ENCODE assay signal across 16 cellular contexts in genomic region chr4:120826449-120826848, GRCh38.
DNase-seq lines count a peak whose midpoint lies in the region; ATAC-seq, FAIRE-seq and TF ChIP-seq lines count a peak whose summit lies in the region.
"Had no signal": no experiment of that assay in that cellular context is flagged by ENCODE, and none has a peak within 500 bp of the region (broad histone marks: within the 10 kb centered on the region; RNA-seq: fewer than 3 reads in every experiment).

No MANE protein-coding gene starts in this region.

- H3F3A ChIP-seq in PC-3 (ENCODE audit: low read length, unreplicated experiment) (no peaks in the 10 kb centered on the region), smooth muscle cell (ENCODE audit: low read depth) (peaks cover 12% of the 10 kb centered on the region)

- ATAC-seq in PC-3 (peak; percentile 84), gastrocnemius medialis (no peak), right cardiac atrium (no peak), HG03521 (IDR thresholded peaks at IDR 0.05; ENCODE audit: unreplicated experiment) (no peak)
- ATAC-seq: GM12878 had no signal

- TF ChIP-seq POLR2A in gastrocnemius medialis (IDR thresholded peaks at IDR 0.05): no peak

- peak overlapping the region; percentile 41; the same call in 1 of the 2 replicates for H3K4me2 ChIP-seq in PC-3 (ENCODE audit: low read length)
- peak overlapping the region; percentile 46 for H3K4me2 ChIP-seq in smooth muscle cell

- POLR2A ChIA-PET in PC-3 (lab: Charles Lee; ENCODE audit: unreplicated experiment): no interaction called here

- BruUV-seq in PC-3 (replicated peaks; lab: Mats Ljungman, UMichigan): no TSS peak

- H2AFZ ChIP-seq in PC-3 (ENCODE audit: low read length) (no peak overlapping the region), smooth muscle cell (ENCODE audit: low read depth) (no peak overlapping the region)

- no peaks in the 10 kb centered on the region for H3K9me3 ChIP-seq in PC-3 (ENCODE audit: low read length)
- H3K9me3 ChIP-seq in smooth muscle cell (replicated peaks; ENCODE audit: low read depth): no peaks in the 10 kb centered on the region
- H3K9me3 ChIP-seq in gastrocnemius medialis: no peaks in the 10 kb centered on the region
- H3K9me3 ChIP-seq in right cardiac atrium (ENCODE audit: control insufficient read depth, low read length): no peaks in the 10 kb centered on the region

- peak; percentile 69 for FAIRE-seq in islet of Langerhans (lab: Jason Lieb, UNC)
- FAIRE-seq: A204.1, GM12878, H1 had no signal

- H3K4me3 ChIP-seq in PC-3 (ENCODE audit: low read length) (no peak overlapping the region), smooth muscle cell (no peak overlapping the region), gastrocnemius medialis (no peak overlapping the region), right cardiac atrium (ENCODE audit: low read length) (no peak overlapping the region)
- H3K4me3 ChIP-seq: GM12878 had no signal

- CTCF ChIA-PET in PC-3 (lab: Charles Lee): no interaction called here

- H3K9me2 ChIP-seq in PC-3 (replicated peaks; ENCODE audit: low read length): no peaks in the 10 kb centered on the region

- H3K79me2 ChIP-seq in PC-3 (ENCODE audit: low read length): no peaks in the 10 kb centered on the region
- H3K79me2 ChIP-seq in smooth muscle cell (ENCODE audit: low read depth): no peaks in the 10 kb centered on the region

- intact Hi-C loops in PC-3 (cut with micrococcal nuclease): no loop called here
- intact Hi-C loops in gastrocnemius medialis (cut with DNase I; ENCODE audit: low total_unique reads): no loop called here
- intact Hi-C loops in right cardiac atrium (cut with DNase I): no loop called here

- no peaks in the 10 kb centered on the region for H4K20me1 ChIP-seq in PC-3 (ENCODE audit: low read length)
- no peaks in the 10 kb centered on the region for H4K20me1 ChIP-seq in smooth muscle cell (ENCODE audit: low read depth)

- TF ChIP-seq CTCF in PC-3 (conservative IDR thresholded peaks at IDR 0.05; ENCODE audit: low read depth, low read length) (no peak), smooth muscle cell (IDR thresholded peaks at IDR 0.05; ENCODE audit: borderline replicate concordance, insufficient read depth, poor library complexity, severe bottlenecking) (no peak), gastrocnemius medialis (IDR thresholded peaks at IDR 0.05 in 4 of 5, conservative IDR thresholded peaks at IDR 0.05 in 1 of 5) (no peak)

- peak; percentile 16 for DNase-seq in EH (ENCODE audit: low read depth)
- peak; percentile 11 for DNase-seq in PC-3
- DNase-seq in smooth muscle cell (lab: John Stamatoyannopoulos, UW; ENCODE audit: unreplicated experiment): no peak
- no peak for DNase-seq in gastrocnemius medialis
- no peak for DNase-seq in right cardiac atrium
- DNase-seq: AML-193; CD4-positive, alpha-beta T cell; DMS153; DMS79; H9 had no signal

- no peak overlapping the region for H3K9ac ChIP-seq in PC-3 (ENCODE audit: low read length)
- no peak overlapping the region for H3K9ac ChIP-seq in smooth muscle cell (ENCODE audit: low read depth)

- in situ Hi-C loops in gastrocnemius medialis (cut with MboI; ENCODE audit: low sequenced_read_pairs in 4 of 4): no loop called here

- peaks cover 16% of the 10 kb centered on the region for H3K4me1 ChIP-seq in PC-3 (ENCODE audit: insufficient read depth, low read length)
- H3K4me1 ChIP-seq in smooth muscle cell (ENCODE audit: low read depth): no peaks in the 10 kb centered on the region
- peaks cover 0 to 6% of the 10 kb centered on the region in 2 donors for H3K4me1 ChIP-seq in gastrocnemius medialis
- no peaks in the 10 kb centered on the region for H3K4me1 ChIP-seq in right cardiac atrium (ENCODE audit: control insufficient read depth, insufficient read depth, low read length)

- H3K27me3 ChIP-seq in PC-3 (ENCODE audit: low read length) (no peaks in the 10 kb centered on the region), smooth muscle cell (ENCODE audit: low read depth) (no peaks in the 10 kb centered on the region), gastrocnemius medialis (no peaks in the 10 kb centered on the region), right cardiac atrium (ENCODE audit: control insufficient read depth, insufficient read depth) (no peaks in the 10 kb centered on the region)

- H3K27ac ChIP-seq in PC-3 (ENCODE audit: low read length) (peak overlapping the region; percentile 39), smooth muscle cell (ENCODE audit: low read depth) (peak overlapping the region; percentile 20), gastrocnemius medialis (no peak overlapping the region), right cardiac atrium (ENCODE audit: low read length) (no peak overlapping the region)
- H3K27ac ChIP-seq: C4-2B had no signal

- H3K36me3 ChIP-seq in PC-3 (ENCODE audit: low read depth, low read length) (no peaks in the 10 kb centered on the region), smooth muscle cell (ENCODE audit: low read depth) (no peaks in the 10 kb centered on the region), gastrocnemius medialis (no peaks in the 10 kb centered on the region)

- 11% methylated on average over 1 of the region's 1 CpG for WGBS in smooth muscle cell (ENCODE audit: low lambda C conversion rate)
- 40% methylated on average over 1 of the region's 1 CpG for WGBS in right cardiac atrium

Comparison
In these comparisons a context has a peak if more than half of its experiments do, and no peak if none do; other contexts are left out.
1. DNase-seq: peak in EH (single experiment) and PC-3 (single experiment); none in smooth muscle cell (single experiment), gastrocnemius medialis (0 of 2) and right cardiac atrium (0 of 3).
2. H3K27ac ChIP-seq: peak in PC-3 (single experiment) and smooth muscle cell (single experiment); none in gastrocnemius medialis (0 of 4) and right cardiac atrium (single experiment).